In the genomic region with DNA sequence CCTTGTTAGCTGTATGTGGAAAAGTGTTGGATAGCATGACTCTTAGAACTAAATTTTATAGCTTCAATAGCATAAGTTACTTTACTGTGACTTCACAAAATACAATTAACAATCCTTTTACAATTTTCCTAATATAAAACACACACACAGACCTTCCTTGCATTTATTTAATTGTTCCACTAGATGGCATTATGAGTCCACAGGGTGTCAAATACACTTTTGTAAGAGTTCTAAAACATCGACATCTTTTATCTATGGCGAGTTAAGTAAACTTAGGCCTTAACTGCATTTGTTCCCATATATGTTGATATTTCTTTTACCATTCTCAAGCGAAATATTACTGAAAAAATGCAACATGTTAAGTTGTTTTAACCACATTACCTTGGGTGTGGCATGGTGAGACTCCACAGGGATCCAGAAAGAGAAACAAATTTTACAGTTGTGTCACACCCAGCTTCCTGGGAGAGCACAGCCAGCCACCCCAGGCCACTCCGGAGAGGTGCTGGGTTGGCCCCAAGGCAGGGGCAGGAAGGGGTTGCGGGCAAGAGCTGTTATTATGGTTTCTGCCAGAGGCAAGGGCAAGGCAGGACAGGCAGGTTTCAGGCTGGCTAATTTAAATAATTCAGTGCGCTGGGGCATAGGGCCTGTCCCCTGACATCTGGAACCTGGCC, we compare ENCODE assay signal across 9 cellular contexts.
DNase-seq lines count a peak whose midpoint lies in the region; ATAC-seq, FAIRE-seq and TF ChIP-seq lines count a peak whose summit lies in the region.
"Had no signal": no experiment of that assay in that cellular context is flagged by ENCODE, and none has a peak within 500 bp of the region (broad histone marks: within the 10 kb centered on the region; RNA-seq: fewer than 3 reads in every experiment).

No MANE protein-coding gene starts in this region.

- H3K27ac ChIP-seq in upper lobe of left lung: no peak overlapping the region

- no peaks in the 10 kb centered on the region for H3K36me3 ChIP-seq in upper lobe of left lung

- TF ChIP-seq CTCF in upper lobe of left lung (IDR thresholded peaks at IDR 0.05): peak in 4 of 6 experiments; percentile 19 to 39 (median 32)

- no peaks in the 10 kb centered on the region for H3K9me3 ChIP-seq in upper lobe of left lung

- no peaks in the 10 kb centered on the region for H3K4me1 ChIP-seq in upper lobe of left lung

- 26 to 38% methylated on average over 6 of the region's 6 CpGs for WGBS in upper lobe of left lung, 2 donors

- H3K27me3 ChIP-seq in upper lobe of left lung: no peaks in the 10 kb centered on the region

- no peak for TF ChIP-seq EP300 in upper lobe of left lung (IDR thresholded peaks at IDR 0.05)

- FAIRE-seq in RCC 7860 (lab: Jason Lieb, UNC) (no peak), frontal cortex (lab: Jason Lieb, UNC) (peak; percentile 89)

- H3K4me3 ChIP-seq in upper lobe of left lung: no peak overlapping the region
- H3K4me3 ChIP-seq: lung had no signal

- peak; percentile 79 for ATAC-seq in HG02885 (IDR thresholded peaks at IDR 0.05; ENCODE audit: poor library complexity, unreplicated experiment)
- no peak for ATAC-seq in upper lobe of left lung (ENCODE audit: low FRiP score in 2 of 2)
- no peak for ATAC-seq in HG03432 (IDR thresholded peaks at IDR 0.05; ENCODE audit: unreplicated experiment)
- no peak for ATAC-seq in GM21423 (IDR thresholded peaks at IDR 0.05; ENCODE audit: unreplicated experiment)

- peak; percentile 77 for DNase-seq in DMS53 (lab: John Stamatoyannopoulos, UW)
- peak; percentile 7 for DNase-seq in RCC 7860 (ENCODE audit: low spot score)
- peak in 1 of 2 donors; percentile 16 for DNase-seq in frontal cortex (ENCODE audit: low spot score in 2 of 2)
- DNase-seq in upper lobe of left lung: peak in 1 of 2 donors; percentile 27
- no peak for DNase-seq in stimulated activated CD4-positive, alpha-beta T cell treated with anti-CD3 and anti-CD28 coated beads, Interleukin-2, amount 100 ng/mL, for 24 hours

- TF ChIP-seq POLR2A in upper lobe of left lung (IDR thresholded peaks at IDR 0.05): no peak

Comparison
In these comparisons a context has a peak if more than half of its experiments do, and no peak if none do; other contexts are left out.
1. DNase-seq: peak in DMS53 (single experiment) and RCC 7860 (single experiment); none in stimulated activated CD4-positive, alpha-beta T cell treated with anti-CD3 and anti-CD28 coated beads, Interleukin-2, amount 100 ng/mL, for 24 hours (0 of 2).